ENCODE assay signal across 28 cellular contexts in the genomic region with DNA sequence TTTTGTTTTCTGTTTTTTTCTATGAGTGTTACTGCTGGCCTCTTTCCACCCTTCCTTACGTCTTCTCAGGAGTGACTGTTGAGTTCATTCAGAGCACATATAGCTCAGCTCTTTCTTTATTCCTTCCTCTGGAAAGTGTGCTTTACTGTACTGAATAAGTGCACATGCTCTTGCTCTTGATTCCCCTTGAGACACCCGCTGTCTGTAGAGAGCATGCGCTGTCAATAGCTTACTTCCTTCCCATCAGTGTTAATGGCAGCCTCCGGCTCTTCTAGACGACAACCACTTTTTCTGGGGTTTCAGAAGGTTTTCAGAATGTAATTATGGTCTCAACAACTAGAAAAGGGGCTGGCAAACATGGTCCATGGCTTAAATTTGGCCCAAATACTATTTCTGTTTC.
"Had no signal": no experiment of that assay in that cellular context is flagged by ENCODE, and none has a peak within 500 bp of the region (broad histone marks: within the 10 kb centered on the region; RNA-seq: fewer than 3 reads in every experiment).

No MANE protein-coding gene starts in this region.

- H3K36me3 ChIP-seq: ascending aorta, cardiac muscle cell had no signal

- H3K9me3 ChIP-seq: ascending aorta had no signal

- H3K4me3 ChIP-seq: ascending aorta, cardiac muscle cell had no signal

- H3K27me3 ChIP-seq: ascending aorta, cardiac muscle cell had no signal

- DNase-seq: activated B cell treated with CpG ODN at 0.5 μM for 24 hours; activated CD4-positive, alpha-beta memory T cell treated with anti-CD3 and anti-CD28 coated beads for 36 hours; activated CD4-positive, alpha-beta T cell treated with anti-CD3 and anti-CD28 coated beads for 4 hours; activated CD4-positive, alpha-beta T cell treated with anti-CD3 and anti-CD28 coated beads, Interleukin-2, amount 10 ng/mL, durations not matched to agents 24 days and 14 days; activated CD4-positive, alpha-beta T cell treated with anti-CD3 and anti-CD28 coated beads, Interleukin-2, amount 50 U/mL, for 1 hour; activated CD4-positive, alpha-beta T cell treated with anti-CD3 and anti-CD28 coated beads, Interleukin-2, amount 50 U/mL, for 4 hours; activated CD4-positive, CD25-positive, alpha-beta regulatory T cell treated with anti-CD3 and anti-CD28 coated beads, Interleukin-2, amount 50 U/mL, for 72 hours; activated CD8-positive, alpha-beta memory T cell treated with anti-CD3 and anti-CD28 coated beads, Interleukin-2, amount 10 ng/mL, durations not matched to agents 7 days and 5 days; activated CD8-positive, alpha-beta memory T cell treated with anti-CD3 and anti-CD28 coated beads, Interleukin-2, amount 50 U/mL, for 48 hours; activated CD8-positive, alpha-beta T cell treated with anti-CD3 and anti-CD28 coated beads for 36 hours; activated effector memory CD4-positive, alpha-beta T cell treated with Interleukin-2 at 50 U/mL for 16 hours; activated gamma-delta T cell; activated naive CD4-positive, alpha-beta T cell treated with anti-CD3 and anti-CD28 coated beads, Interleukin-2, amount 10 ng/mL, durations not matched to agents 7 days and 5 days; activated naive CD4-positive, alpha-beta T cell treated with Interleukin-2 at 50 U/mL for 16 hours; activated naive CD8-positive, alpha-beta T cell treated with anti-CD3 and anti-CD28 coated beads, Interleukin-2, amount 10 ng/mL, durations not matched to agents 7 days and 5 days; activated naive CD8-positive, alpha-beta T cell treated with anti-CD3 and anti-CD28 coated beads, Interleukin-2, amount 50 U/mL, for 24 hours; activated T-cell treated with anti-CD3 and anti-CD28 coated beads, Interleukin-2, amount 50 U/mL, for 24 hours; activated T-cell treated with anti-CD3 and anti-CD28 coated beads, Interleukin-2, amount 50 U/mL, for 48 hours; amygdala; anterior cingulate cortex; caudate nucleus; cerebellar nuclear complex; T-helper 1 cell; T-helper 2 cell; T-helper 9 cell had no signal

- H3K4me1 ChIP-seq: ascending aorta had no signal

- H3K27ac ChIP-seq: ascending aorta, cardiac muscle cell, VCaP had no signal

- ATAC-seq: activated CD8-positive, alpha-beta memory T cell treated with anti-CD3 and anti-CD28 coated beads, Interleukin-2, amount 10 ng/mL, durations not matched to agents 7 days and 5 days; activated CD8-positive, alpha-beta T cell treated with anti-CD3 and anti-CD28 coated beads for 36 hours; activated naive CD8-positive, alpha-beta T cell treated with anti-CD3 and anti-CD28 coated beads, Interleukin-2, amount 50 U/mL, for 24 hours had no signal
